Comparison of ENCODE assay signal across 19 cellular contexts in genomic region chr19:56617531-56617930, GRCh38. TPM values are rescaled to one million over a fixed set of nuclear protein-coding genes. Genes with fewer than 3 reads are reported as not detected.
DNase-seq lines count a peak whose midpoint lies in the region; ATAC-seq, FAIRE-seq and TF ChIP-seq lines count a peak whose summit lies in the region.
"Had no signal": no experiment of that assay in that cellular context is flagged by ENCODE, and none has a peak within 500 bp of the region (broad histone marks: within the 10 kb centered on the region; RNA-seq: fewer than 3 reads in every experiment).

No MANE protein-coding gene starts in this region.

- no peak for ATAC-seq in GM23338
- no peak for ATAC-seq in GM21447 (IDR thresholded peaks at IDR 0.05; ENCODE audit: unreplicated experiment)
- ATAC-seq: CD8-positive, alpha-beta T cell had no signal

- no peaks in the 10 kb centered on the region for H3F3A ChIP-seq in GM23338 (replicated peaks; ENCODE audit: low read depth)

- peaks cover 91% of the 10 kb centered on the region for H3K9me3 Mint-ChIP-seq in GM23338
- H3K9me3 Mint-ChIP-seq in CD8-positive, alpha-beta memory T cell, result peaks cover 41 to 89% (median 85%) of the 10 kb centered on the region in 5 donors

- H3K27ac ChIP-seq in BLaER1 (no peak overlapping the region), GM23338 (ENCODE audit: low read depth) (no peak overlapping the region)
- H3K27ac ChIP-seq in CD8-positive, alpha-beta memory T cell (ENCODE audit: low read depth, low read length), result no peak overlapping the region
- H3K27ac ChIP-seq: BLaER1 treated with 17β-estradiol and CSF1 and Interleukin-3, amounts not matched to agents 10 nM and 100 nM had no signal

- no peak overlapping the region for H3K9ac ChIP-seq in BLaER1
- H3K9ac ChIP-seq: BLaER1 treated with 17β-estradiol and CSF1 and Interleukin-3, amounts not matched to agents 10 nM and 100 nM had no signal

- H3K27ac Mint-ChIP-seq in GM23338, result no peak overlapping the region
- no peak overlapping the region for H3K27ac Mint-ChIP-seq in CD8-positive, alpha-beta memory T cell
- H3K27ac Mint-ChIP-seq: CD8-positive, alpha-beta T cell had no signal

- no peaks in the 10 kb centered on the region for H3K9me2 ChIP-seq in GM23338 (ENCODE audit: insufficient read depth)

- peaks cover 93% of the 10 kb centered on the region for H3K36me3 Mint-ChIP-seq in GM23338 (ENCODE audit: low read depth)
- peaks cover 57 to 90% (median 86%) of the 10 kb centered on the region in 3 donors for H3K36me3 Mint-ChIP-seq in CD8-positive, alpha-beta memory T cell

- POLR2A ChIA-PET in CD8-positive, alpha-beta memory T cell (lab: Charles Lee), result no interaction called here

- peaks cover 98% of the 10 kb centered on the region for H3K36me3 ChIP-seq in BLaER1
- peaks cover 3% of the 10 kb centered on the region for H3K36me3 ChIP-seq in bronchial epithelial cell (ENCODE audit: control insufficient read depth, insufficient read depth, low read length)
- H3K36me3 ChIP-seq in GM23338 (ENCODE audit: insufficient read depth), result no peaks in the 10 kb centered on the region
- H3K36me3 ChIP-seq in CD8-positive, alpha-beta memory T cell (ENCODE audit: insufficient read depth, low read length), result peaks cover 19% of the 10 kb centered on the region
- H3K36me3 ChIP-seq: HAP-1 had no signal

- H3K27me3 Mint-ChIP-seq in GM23338 (ENCODE audit: insufficient read depth, low read depth, poor library complexity), result peaks cover 6% of the 10 kb centered on the region
- no peaks in the 10 kb centered on the region for H3K27me3 Mint-ChIP-seq in CD8-positive, alpha-beta memory T cell

- no peaks in the 10 kb centered on the region; the same call in 1 of the 2 replicates for H3K27me3 ChIP-seq in BLaER1
- no peaks in the 10 kb centered on the region for H3K27me3 ChIP-seq in bronchial epithelial cell (ENCODE audit: control insufficient read depth, insufficient read depth, low read length)
- no peaks in the 10 kb centered on the region for H3K27me3 ChIP-seq in GM23338 (ENCODE audit: insufficient read depth)
- no peaks in the 10 kb centered on the region for H3K27me3 ChIP-seq in CD8-positive, alpha-beta memory T cell (ENCODE audit: insufficient read depth, low read length, poor library complexity, severe bottlenecking)
- H3K27me3 ChIP-seq: BLaER1 treated with 17β-estradiol and CSF1 and Interleukin-3, amounts not matched to agents 10 nM and 100 nM had no signal

- no peak overlapping the region for H2AFZ ChIP-seq in GM23338

- no peak overlapping the region for H3K4me2 ChIP-seq in BLaER1
- H3K4me2 ChIP-seq in GM23338, result no peak overlapping the region
- H3K4me2 ChIP-seq: BLaER1 treated with 17β-estradiol and CSF1 and Interleukin-3, amounts not matched to agents 10 nM and 100 nM had no signal

- no peak for TF ChIP-seq CTCF in bronchial epithelial cell (IDR thresholded peaks at IDR 0.05; ENCODE audit: insufficient read depth, low read length, severe bottlenecking)
- TF ChIP-seq CTCF in GM23338 (conservative IDR thresholded peaks at IDR 0.05; ENCODE audit: low read depth in 2 of 2), result no peak

- H4K20me1 ChIP-seq in BLaER1 (peaks cover 32% of the 10 kb centered on the region), GM23338 (replicated peaks; ENCODE audit: insufficient read depth) (no peaks in the 10 kb centered on the region)

- H3K4me1 ChIP-seq in BLaER1 (no peaks in the 10 kb centered on the region), GM23338 (ENCODE audit: insufficient read depth) (no peaks in the 10 kb centered on the region)
- no peaks in the 10 kb centered on the region for H3K4me1 ChIP-seq in CD8-positive, alpha-beta memory T cell (ENCODE audit: insufficient read depth, low read length)
- H3K4me1 ChIP-seq: BLaER1 treated with 17β-estradiol and CSF1 and Interleukin-3, amounts not matched to agents 10 nM and 100 nM; Caco-2; HAP-1 had no signal

- FAIRE-seq in bronchial epithelial cell (lab: Jason Lieb, UNC), result peak; percentile 83
- FAIRE-seq: D721Med had no signal

- H3K4me3 Mint-ChIP-seq in GM23338, result no peak overlapping the region
- H3K4me3 Mint-ChIP-seq in CD8-positive, alpha-beta memory T cell, result no peak overlapping the region
- H3K4me3 Mint-ChIP-seq: CD8-positive, alpha-beta T cell had no signal

- peaks cover 11% of the 10 kb centered on the region; the same call in 1 of the 2 replicates for H3K79me2 ChIP-seq in GM23338 (replicated peaks; ENCODE audit: insufficient read depth)

- H3K4me3 ChIP-seq in BLaER1, result 0 out of 2 replicates have a peak overlapping the region, but pooled peaks have one; percentile 31
- H3K4me3 ChIP-seq in bronchial epithelial cell (ENCODE audit: low read depth, low read length), result no peak overlapping the region
- no peak overlapping the region for H3K4me3 ChIP-seq in GM23338
- no peak overlapping the region for H3K4me3 ChIP-seq in CD8-positive, alpha-beta memory T cell (ENCODE audit: low read length)
- H3K4me3 ChIP-seq: HAP-1 had no signal

- no peaks in the 10 kb centered on the region for H3K4me1 Mint-ChIP-seq in GM23338
- H3K4me1 Mint-ChIP-seq in CD8-positive, alpha-beta memory T cell, result peaks cover 0 to 9% (median 3%) of the 10 kb centered on the region in 3 donors

- DNase-seq in DMS53 treated with DMSO at 0.1 percent for 48 hours (lab: John Stamatoyannopoulos, UW; ENCODE audit: unreplicated experiment), result peak; percentile 23
- no peak for DNase-seq in bronchial epithelial cell (ENCODE audit: low read depth)
- DNase-seq in myocyte (ENCODE audit: low read depth), result peak; percentile 26
- no peak for DNase-seq in GM23338 (ENCODE audit: low spot score)
- DNase-seq in NOMO-1 treated with DMSO at 0.1 percent for 48 hours (lab: John Stamatoyannopoulos, UW; ENCODE audit: unreplicated experiment), result no peak
- no peak for DNase-seq in CD8-positive, alpha-beta memory T cell
- DNase-seq: 8988T; Caco-2; CD8-positive, alpha-beta T cell; DMS79 treated with DMSO at 0.1 percent for 48 hours; GF-D8 had no signal

- CTCF ChIA-PET in CD8-positive, alpha-beta memory T cell (lab: Charles Lee), result no interaction called here

- H3K9me3 ChIP-seq in BLaER1, result peaks cover 99% of the 10 kb centered on the region
- peaks cover 45% of the 10 kb centered on the region for H3K9me3 ChIP-seq in CD8-positive, alpha-beta memory T cell (ENCODE audit: low read length)

TF ChIP-seq in GM23338, 12 proteins besides CTCF, POLR2A, EP300 and RAD21 (continues in another document):
- TF ChIP-seq NANOG (IDR thresholded peaks at IDR 0.05; ENCODE audit: borderline replicate concordance), result no peak

RNA-seq across cellular contexts. Expression of gene ZNF71, which starts 22.4 kb away (rescaled TPM):
- total RNA-seq in bronchial epithelial cell (5.6 and 6.1 TPM in 2 replicates), myocyte (6.2 and 7.5 TPM in 2 replicates)
- polyA plus RNA-seq in myocyte (2012), result 6.1 TPM
- 13.2 and 13.9 TPM in 2 replicates for total RNA-seq in GM23338 (2014; rRNA removed; shearing (Covaris generic))
- polyA plus RNA-seq in GM23338 (2016; fragmentation: Nextera tagmentation; extraction: Ambion mirVana), result 4.7 and 5.9 TPM in 2 replicates
- 1 to 10 TPM; 8.2 to 8.4 TPM for total RNA-seq in CD8-positive, alpha-beta memory T cell
- polyA plus RNA-seq in CD8-positive, alpha-beta memory T cell, result 11.8 TPM
- total RNA-seq: HT-29 had no signal

RNA-seq across cellular contexts. Expression of gene SMIM17, which starts 25.4 kb away (rescaled TPM):
- total RNA-seq in bronchial epithelial cell, result 0.13 TPM in 1 of 2 replicates, not detected in the other
- 0.48 and 0.78 TPM in 2 replicates for total RNA-seq in myocyte
- 0.62 TPM for polyA plus RNA-seq in myocyte (2012)
- total RNA-seq in GM23338 (2014; rRNA removed; shearing (Covaris generic)), result 0.19 and 0.63 TPM in 2 replicates
- not detected in 2 replicates for polyA plus RNA-seq in GM23338 (2016; fragmentation: Nextera tagmentation; extraction: Ambion mirVana)
- total RNA-seq in CD8-positive, alpha-beta memory T cell, result not detected
- not detected for polyA plus RNA-seq in CD8-positive, alpha-beta memory T cell
- total RNA-seq: Caco-2; CD8-positive, alpha-beta T cell; H4; HT-29 had no signal

RNA-seq across cellular contexts. Expression of gene ZNF470, which starts 50.3 kb away (rescaled TPM):
- total RNA-seq in bronchial epithelial cell (2.9 and 4.4 TPM in 2 replicates), myocyte (2.0 and 2.1 TPM in 2 replicates)
- polyA plus RNA-seq in myocyte (2012), result 2.6 TPM
- total RNA-seq in GM23338 (2014; rRNA removed; shearing (Covaris generic)), result 7.0 and 8.7 TPM in 2 replicates
- polyA plus RNA-seq in GM23338 (2016; fragmentation: Nextera tagmentation; extraction: Ambion mirVana), result 4.7 and 5.6 TPM in 2 replicates
- total RNA-seq in CD8-positive, alpha-beta memory T cell, result 1 to 10 TPM; 2.5 to 3.5 TPM
- polyA plus RNA-seq in CD8-positive, alpha-beta memory T cell, result 2.1 TPM
- total RNA-seq: HT-29 had no signal

RNA-seq across cellular contexts. Expression of gene ZNF835, which starts 54.0 kb away (rescaled TPM):
- total RNA-seq in bronchial epithelial cell (under 0.01 TPM in 2 replicates), myocyte (not detected in 2 replicates)
- polyA plus RNA-seq in myocyte (2012), result 0.03 TPM
- 0.31 and 1.7 TPM in 2 replicates for total RNA-seq in GM23338 (2014; rRNA removed; shearing (Covaris generic))
- 0.32 and 0.56 TPM in 2 replicates for polyA plus RNA-seq in GM23338 (2016; fragmentation: Nextera tagmentation; extraction: Ambion mirVana)
- 1 to 10 TPM; 4.1 to 4.7 TPM for total RNA-seq in CD8-positive, alpha-beta memory T cell
- polyA plus RNA-seq in CD8-positive, alpha-beta memory T cell, result 1.3 TPM
- total RNA-seq: Caco-2, HT-29 had no signal
- polyA plus RNA-seq: AG04450 had no signal

Comparison
In these comparisons a context has a peak if more than half of its experiments do, and no peak if none do; other contexts are left out.
1. DNase-seq: peak in DMS53 treated with DMSO at 0.1 percent for 48 hours (single experiment) and myocyte (single experiment); none in bronchial epithelial cell (single experiment), GM23338 (single experiment), NOMO-1 treated with DMSO at 0.1 percent for 48 hours (single experiment) and CD8-positive, alpha-beta memory T cell (0 of 5).